In genomic region chr11:11177156-11177808, GRCh38 we compare ENCODE assay signal across 24 cellular contexts.
A peak's percentile ranks its signal among the peaks of the same experiment; 100 is the strongest.
DNase-seq lines count a peak whose midpoint lies in the region; ATAC-seq and TF ChIP-seq lines count a peak whose summit lies in the region.
"Had no signal": no experiment of that assay in that cellular context is flagged by ENCODE, and none has a peak within 500 bp of the region (broad histone marks: within the 10 kb centered on the region; RNA-seq: fewer than 3 reads in every experiment).

No MANE protein-coding gene starts in this region.

- no peak overlapping the region for H3K27ac ChIP-seq in GM23338 (ENCODE audit: low read depth)
- H3K27ac ChIP-seq in stomach: no peak overlapping the region
- no peak overlapping the region for H3K27ac ChIP-seq in tibial artery

- H3K9me3 ChIP-seq in stomach (no peaks in the 10 kb centered on the region), tibial artery (no peaks in the 10 kb centered on the region)
- H3K9me3 ChIP-seq: SJSA1 had no signal

- WGBS in stomach, 5 donors: 47 to 78% (median 74%) methylated on average over 5 to 7 of the region's 7 CpGs

- peak; percentile 48 for ATAC-seq in GM19025 (IDR thresholded peaks at IDR 0.05; ENCODE audit: low read depth, unreplicated experiment)
- ATAC-seq in GM23338: peak; percentile 40; the same call in 2 of the 3 replicates
- no peak for ATAC-seq in HG03159 (IDR thresholded peaks at IDR 0.05; ENCODE audit: unreplicated experiment)

- H3K4me1 Mint-ChIP-seq in GM23338: peaks cover 3% of the 10 kb centered on the region

- H3K27me3 ChIP-seq in GM23338 (ENCODE audit: insufficient read depth) (no peaks in the 10 kb centered on the region), stomach (no peaks in the 10 kb centered on the region), tibial artery (no peaks in the 10 kb centered on the region)
- H3K27me3 ChIP-seq: SJSA1 had no signal

- H4K20me1 ChIP-seq in GM23338 (replicated peaks; ENCODE audit: insufficient read depth): no peaks in the 10 kb centered on the region

- no peaks in the 10 kb centered on the region for H3K9me2 ChIP-seq in GM23338 (ENCODE audit: insufficient read depth)

- H3K27ac Mint-ChIP-seq in GM23338: no peak overlapping the region
- H3K27ac Mint-ChIP-seq: CD4-positive, alpha-beta memory T cell had no signal

- no peak overlapping the region for H3K4me2 ChIP-seq in GM23338

- H3F3A ChIP-seq in GM23338 (replicated peaks; ENCODE audit: low read depth): no peaks in the 10 kb centered on the region

- no peaks in the 10 kb centered on the region for H3K36me3 Mint-ChIP-seq in GM23338 (ENCODE audit: low read depth)
- H3K36me3 Mint-ChIP-seq: CD4-positive, alpha-beta memory T cell had no signal

- intact Hi-C loops in stomach (cut with DNase I; ENCODE audit: low total_unique reads): loop anchor here (10.0 kb wide), 1 partner anchor 168 kb away; no protein-coding TSS in a partner anchor
- intact Hi-C loops in tibial artery (cut with DNase I; ENCODE audit: low total_unique reads): no loop called here

- peaks cover 5% of the 10 kb centered on the region for H3K27me3 Mint-ChIP-seq in GM23338 (ENCODE audit: insufficient read depth, low read depth, poor library complexity)

- H3K4me3 ChIP-seq in GM23338 (no peak overlapping the region), epithelial cell of esophagus (ENCODE audit: low read length) (no peak overlapping the region), stomach (no peak overlapping the region), tibial artery (no peak overlapping the region)
- H3K4me3 ChIP-seq: SJSA1 had no signal

- TF ChIP-seq EP300 in stomach (IDR thresholded peaks at IDR 0.05): no peak

- H3K4me1 ChIP-seq in GM23338 (ENCODE audit: insufficient read depth) (no peaks in the 10 kb centered on the region), stomach (peaks cover 0 to 15% (median 6%) of the 10 kb centered on the region in 4 donors), tibial artery (peaks cover 0 to 20% (median 10%) of the 10 kb centered on the region in 4 donors)

- H3K36me3 ChIP-seq in GM23338 (ENCODE audit: insufficient read depth) (no peaks in the 10 kb centered on the region), stomach (no peaks in the 10 kb centered on the region), tibial artery (no peaks in the 10 kb centered on the region)
- H3K36me3 ChIP-seq: SJSA1 had no signal

- peak overlapping the region; percentile 47; the same call in 1 of the 2 replicates for H2AFZ ChIP-seq in GM23338

- DNase-seq in GM23338 (ENCODE audit: low spot score) (no peak), epithelial cell of esophagus (ENCODE audit: low read depth) (peak; percentile 22), myocyte (ENCODE audit: low read depth) (peak; percentile 50), stomach (no peak), tibial artery (no peak), NCI-H526 treated with DMSO at 0.1 percent for 48 hours (lab: John Stamatoyannopoulos, UW) (no peak)
- DNase-seq: C1 segment of cervical spinal cord; CD4-positive, alpha-beta memory T cell; COR-L47; DMS79; EL; GF-D8; Karpas-422; NCI-H1092; NCI-H1436 treated with DMSO at 0.1 percent for 48 hours; NCI-H1930; NCI-H226; NCI-H510A; NCI-H748 treated with DMSO at 0.1 percent for 48 hours; Right ventricle myocardium superior; RPMI8226 had no signal

- H3K79me2 ChIP-seq in GM23338 (replicated peaks; ENCODE audit: insufficient read depth): no peaks in the 10 kb centered on the region

- no peak overlapping the region for H3K4me3 Mint-ChIP-seq in GM23338
- H3K4me3 Mint-ChIP-seq: CD4-positive, alpha-beta memory T cell had no signal

- no peak for TF ChIP-seq POLR2A in stomach (IDR thresholded peaks at IDR 0.05)

- no peaks in the 10 kb centered on the region for H3K9me3 Mint-ChIP-seq in GM23338
- H3K9me3 Mint-ChIP-seq: CD4-positive, alpha-beta memory T cell had no signal

- TF ChIP-seq CTCF in GM23338 (conservative IDR thresholded peaks at IDR 0.05; ENCODE audit: low read depth in 2 of 2) (no peak), epithelial cell of esophagus (IDR thresholded peaks at IDR 0.05; ENCODE audit: insufficient read depth, low read depth, low read length, missing control alignments) (no peak), stomach (IDR thresholded peaks at IDR 0.05) (no peak), tibial artery (IDR thresholded peaks at IDR 0.05) (no peak)

TF ChIP-seq in GM23338, 12 proteins besides CTCF, POLR2A, EP300 and RAD21 (continues in another document):
- TF ChIP-seq ZNF462 (CRISPR knock-in tag; IDR thresholded peaks at IDR 0.05): no peak
- TF ChIP-seq, protein P1, sequence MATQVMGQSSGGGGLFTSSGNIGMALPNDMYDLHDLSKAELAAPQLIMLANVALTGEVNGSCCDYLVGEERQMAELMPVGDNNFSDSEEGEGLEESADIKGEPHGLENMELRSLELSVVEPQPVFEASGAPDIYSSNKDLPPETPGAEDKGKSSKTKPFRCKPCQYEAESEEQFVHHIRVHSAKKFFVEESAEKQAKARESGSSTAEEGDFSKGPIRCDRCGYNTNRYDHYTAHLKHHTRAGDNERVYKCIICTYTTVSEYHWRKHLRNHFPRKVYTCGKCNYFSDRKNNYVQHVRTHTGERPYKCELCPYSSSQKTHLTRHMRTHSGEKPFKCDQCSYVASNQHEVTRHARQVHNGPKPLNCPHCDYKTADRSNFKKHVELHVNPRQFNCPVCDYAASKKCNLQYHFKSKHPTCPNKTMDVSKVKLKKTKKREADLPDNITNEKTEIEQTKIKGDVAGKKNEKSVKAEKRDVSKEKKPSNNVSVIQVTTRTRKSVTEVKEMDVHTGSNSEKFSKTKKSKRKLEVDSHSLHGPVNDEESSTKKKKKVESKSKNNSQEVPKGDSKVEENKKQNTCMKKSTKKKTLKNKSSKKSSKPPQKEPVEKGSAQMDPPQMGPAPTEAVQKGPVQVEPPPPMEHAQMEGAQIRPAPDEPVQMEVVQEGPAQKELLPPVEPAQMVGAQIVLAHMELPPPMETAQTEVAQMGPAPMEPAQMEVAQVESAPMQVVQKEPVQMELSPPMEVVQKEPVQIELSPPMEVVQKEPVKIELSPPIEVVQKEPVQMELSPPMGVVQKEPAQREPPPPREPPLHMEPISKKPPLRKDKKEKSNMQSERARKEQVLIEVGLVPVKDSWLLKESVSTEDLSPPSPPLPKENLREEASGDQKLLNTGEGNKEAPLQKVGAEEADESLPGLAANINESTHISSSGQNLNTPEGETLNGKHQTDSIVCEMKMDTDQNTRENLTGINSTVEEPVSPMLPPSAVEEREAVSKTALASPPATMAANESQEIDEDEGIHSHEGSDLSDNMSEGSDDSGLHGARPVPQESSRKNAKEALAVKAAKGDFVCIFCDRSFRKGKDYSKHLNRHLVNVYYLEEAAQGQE (IDR thresholded peaks at IDR 0.05; ENCODE audit: unreplicated experiment): no peak
- no peak for TF ChIP-seq POLR2AphosphoS5 (IDR thresholded peaks at IDR 0.05; ENCODE audit: low read depth)

Comparison
In these comparisons a context has a peak if more than half of its experiments do, and no peak if none do; other contexts are left out.
1. DNase-seq: peak in epithelial cell of esophagus (single experiment) and myocyte (single experiment); none in GM23338 (single experiment), stomach (single experiment), tibial artery (0 of 2) and NCI-H526 treated with DMSO at 0.1 percent for 48 hours (single experiment).